Comparison of ENCODE assay signal across 26 cellular contexts in the genomic region with DNA sequence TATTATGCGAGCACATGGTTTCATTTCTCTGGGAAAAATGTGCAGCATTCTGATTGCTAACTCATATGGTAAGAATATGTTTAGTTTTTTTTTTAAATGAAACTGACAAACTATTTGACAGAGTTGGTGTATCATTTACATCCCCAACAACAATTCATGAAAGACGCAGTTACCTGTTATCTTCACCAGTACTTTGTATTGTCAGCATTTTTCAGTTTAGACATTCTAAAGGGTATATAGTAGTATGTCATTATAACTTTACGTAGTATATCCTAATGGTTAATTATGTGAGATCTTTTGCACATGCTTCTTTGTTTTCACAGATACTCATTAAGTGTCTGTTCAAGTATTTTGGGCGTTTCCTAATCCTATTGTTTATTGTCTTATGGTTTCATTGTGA.
"Had no signal": no experiment of that assay in that cellular context is flagged by ENCODE, and none has a peak within 500 bp of the region (broad histone marks: within the 10 kb centered on the region; RNA-seq: fewer than 3 reads in every experiment).

No MANE protein-coding gene starts in this region.

- H3K4me1 ChIP-seq: colonic mucosa, esophagus squamous epithelium, gastrocnemius medialis, heart right ventricle, left lung, lower lobe of right lung had no signal

- H3K9me3 ChIP-seq: colonic mucosa, esophagus squamous epithelium, gastrocnemius medialis, lower lobe of right lung, mucosa of descending colon had no signal

- DNase-seq: colonic mucosa; cortex of kidney; effector CD8-positive, alpha-beta T cell; effector memory CD8-positive, alpha-beta T cell; endodermal cell; erythroblast; esophagus squamous epithelium; foreskin fibroblast; foreskin melanocyte; gastrocnemius medialis; glutamatergic neuron; head of caudate nucleus; heart right ventricle; hippocampal formation; left cardiac atrium; left lung; left ventricle myocardium superior; lower lobe of right lung; mesenchymal stem cell; mucosa of descending colon; naive B cell had no signal

- H3K27me3 ChIP-seq: colonic mucosa, esophagus squamous epithelium, gastrocnemius medialis, heart right ventricle, left lung had no signal

- ATAC-seq: effector memory CD8-positive, alpha-beta T cell; esophagus mucosa; gastrocnemius medialis; heart right ventricle; left cardiac atrium; left lung; left ventricle myocardium superior; lower lobe of right lung; mucosa of descending colon had no signal

- H3K36me3 ChIP-seq: colonic mucosa, esophagus squamous epithelium, gastrocnemius medialis, heart right ventricle, left lung, lower lobe of right lung had no signal

- FAIRE-seq: endometrium, islet of Langerhans, keratinocyte had no signal

- H3K27ac ChIP-seq: colonic mucosa, epithelial cell of prostate, esophagus squamous epithelium, gastrocnemius medialis, heart right ventricle, left lung, lower lobe of right lung had no signal

- H3K4me3 ChIP-seq: colonic mucosa, esophagus squamous epithelium, gastrocnemius medialis, heart right ventricle, left lung, lower lobe of right lung, mucosa of descending colon had no signal
